Comparison of ENCODE assay signal across 17 cellular contexts in genomic region chr14:98154254-98154653, GRCh38.
DNase-seq lines count a peak whose midpoint lies in the region; ATAC-seq lines count a peak whose summit lies in the region.
"Had no signal": no experiment of that assay in that cellular context is flagged by ENCODE, and none has a peak within 500 bp of the region (broad histone marks: within the 10 kb centered on the region; RNA-seq: fewer than 3 reads in every experiment).

No MANE protein-coding gene starts in this region.

- H3K4me3 Mint-ChIP-seq in activated CD4-positive, alpha-beta T cell treated with anti-CD3 and anti-CD28 coated beads for 36 hours, result no peak overlapping the region
- H3K4me3 Mint-ChIP-seq in activated CD4-positive, alpha-beta T cell treated with anti-CD3 and anti-CD28 coated beads, Interleukin-2, amount 10 ng/mL, durations not matched to agents 7 days and 5 days, result no peak overlapping the region
- no peak overlapping the region for H3K4me3 Mint-ChIP-seq in activated naive CD8-positive, alpha-beta T cell
- H3K4me3 Mint-ChIP-seq in activated naive CD8-positive, alpha-beta T cell treated with anti-CD3 and anti-CD28 coated beads, Interleukin-2, amount 50 U/mL, for 24 hours, result no peak overlapping the region
- no peak overlapping the region for H3K4me3 Mint-ChIP-seq in activated T-helper 17 cell treated with anti-CD3 and anti-CD28 coated beads, Interleukin-2, amount 50 U/mL, for 72 hours
- H3K4me3 Mint-ChIP-seq in naive thymus-derived CD4-positive, alpha-beta T cell, result peak overlapping the region in 1 of 10 donors; percentile 42
- H3K4me3 Mint-ChIP-seq: CD4-positive, alpha-beta memory T cell; H9 had no signal

- POLR2A ChIA-PET in activated CD4-positive, alpha-beta T cell treated with anti-CD3 and anti-CD28 coated beads for 36 hours (lab: Charles Lee), result no interaction called here
- POLR2A ChIA-PET in activated CD4-positive, alpha-beta T cell treated with anti-CD3 and anti-CD28 coated beads, Interleukin-2, amount 10 ng/mL, durations not matched to agents 7 days and 5 days (lab: Charles Lee), result no interaction called here
- POLR2A ChIA-PET in naive thymus-derived CD4-positive, alpha-beta T cell (lab: Charles Lee), result interaction anchor here (6.6 kb wide), 1 partner anchor 13 kb away, joined by 48 read pairs; no protein-coding TSS in a partner anchor

- DNase-seq in activated CD4-positive, alpha-beta T cell treated with anti-CD3 and anti-CD28 coated beads for 36 hours, result no peak
- no peak for DNase-seq in activated CD4-positive, alpha-beta T cell treated with anti-CD3 and anti-CD28 coated beads, Interleukin-2, amount 10 ng/mL, durations not matched to agents 7 days and 5 days
- DNase-seq in activated naive CD8-positive, alpha-beta T cell treated with anti-CD3 and anti-CD28 coated beads, Interleukin-2, amount 50 U/mL, for 24 hours, result no peak
- no peak for DNase-seq in naive thymus-derived CD4-positive, alpha-beta T cell
- DNase-seq in HuH-7 (ENCODE audit: low spot score), result no peak
- no peak for DNase-seq in activated CD4-positive, CD25-positive, alpha-beta regulatory T cell (lab: John Stamatoyannopoulos, UW)
- DNase-seq: AML-193; Calu3; CD4-positive, alpha-beta memory T cell; DMS79 treated with DMSO at 0.1 percent for 48 hours; GF-D8; H9 had no signal

- H3K4me1 ChIP-seq in naive thymus-derived CD4-positive, alpha-beta T cell (ENCODE audit: control insufficient read depth in 2 of 2, insufficient read depth in 2 of 2, low read length in 2 of 2), result peaks cover 0 to 51% of the 10 kb centered on the region in 2 donors
- H3K4me1 ChIP-seq: A549 had no signal

- no peaks in the 10 kb centered on the region for H3K9me3 ChIP-seq in naive thymus-derived CD4-positive, alpha-beta T cell (ENCODE audit: control insufficient read depth in 2 of 3, low read length in 3 of 3)
- H3K9me3 ChIP-seq: A549 had no signal

- H3K27me3 ChIP-seq in naive thymus-derived CD4-positive, alpha-beta T cell (ENCODE audit: control insufficient read depth in 2 of 2, insufficient read depth in 2 of 2, low read length in 2 of 2), result no peaks in the 10 kb centered on the region

- H3K36me3 Mint-ChIP-seq in activated CD4-positive, alpha-beta T cell treated with anti-CD3 and anti-CD28 coated beads for 36 hours (ENCODE audit: low read depth), result peaks cover 6% of the 10 kb centered on the region
- peaks cover 9% of the 10 kb centered on the region for H3K36me3 Mint-ChIP-seq in activated CD4-positive, alpha-beta T cell treated with anti-CD3 and anti-CD28 coated beads, Interleukin-2, amount 10 ng/mL, durations not matched to agents 7 days and 5 days (ENCODE audit: low read depth)
- H3K36me3 Mint-ChIP-seq in activated naive CD8-positive, alpha-beta T cell, result peaks cover 5% of the 10 kb centered on the region
- peaks cover 1% of the 10 kb centered on the region for H3K36me3 Mint-ChIP-seq in activated naive CD8-positive, alpha-beta T cell treated with anti-CD3 and anti-CD28 coated beads, Interleukin-2, amount 50 U/mL, for 24 hours (ENCODE audit: low read depth)
- H3K36me3 Mint-ChIP-seq in activated T-helper 17 cell treated with anti-CD3 and anti-CD28 coated beads, Interleukin-2, amount 50 U/mL, for 72 hours (ENCODE audit: low read depth), result no peaks in the 10 kb centered on the region
- peaks cover 3 to 43% (median 20%) of the 10 kb centered on the region in 5 donors for H3K36me3 Mint-ChIP-seq in naive thymus-derived CD4-positive, alpha-beta T cell

- intact Hi-C loops in activated CD4-positive, alpha-beta T cell treated with anti-CD3 and anti-CD28 coated beads for 36 hours (cut with DNase I, micrococcal nuclease), result no loop called here
- intact Hi-C loops in naive thymus-derived CD4-positive, alpha-beta T cell (cut with micrococcal nuclease), result no loop called here

- H3K27ac ChIP-seq in naive thymus-derived CD4-positive, alpha-beta T cell (ENCODE audit: low read depth, low read length), result no peak overlapping the region
- H3K27ac ChIP-seq: 22Rv1, A549, C4-2B had no signal

- peaks cover 66% of the 10 kb centered on the region for H3K4me1 Mint-ChIP-seq in activated CD4-positive, alpha-beta T cell treated with anti-CD3 and anti-CD28 coated beads for 36 hours
- H3K4me1 Mint-ChIP-seq in activated CD4-positive, alpha-beta T cell treated with anti-CD3 and anti-CD28 coated beads, Interleukin-2, amount 10 ng/mL, durations not matched to agents 7 days and 5 days, result peaks cover 44% of the 10 kb centered on the region
- H3K4me1 Mint-ChIP-seq in activated naive CD8-positive, alpha-beta T cell (ENCODE audit: low read depth), result peaks cover 74% of the 10 kb centered on the region
- H3K4me1 Mint-ChIP-seq in activated naive CD8-positive, alpha-beta T cell treated with anti-CD3 and anti-CD28 coated beads, Interleukin-2, amount 50 U/mL, for 24 hours, result peaks cover 53% of the 10 kb centered on the region
- peaks cover 10% of the 10 kb centered on the region for H3K4me1 Mint-ChIP-seq in activated T-helper 17 cell treated with anti-CD3 and anti-CD28 coated beads, Interleukin-2, amount 50 U/mL, for 72 hours
- H3K4me1 Mint-ChIP-seq in naive thymus-derived CD4-positive, alpha-beta T cell, result peaks cover 23 to 86% (median 79%) of the 10 kb centered on the region in 7 donors

- no peaks in the 10 kb centered on the region for H3K27me3 Mint-ChIP-seq in activated CD4-positive, alpha-beta T cell treated with anti-CD3 and anti-CD28 coated beads for 36 hours
- no peaks in the 10 kb centered on the region for H3K27me3 Mint-ChIP-seq in activated CD4-positive, alpha-beta T cell treated with anti-CD3 and anti-CD28 coated beads, Interleukin-2, amount 10 ng/mL, durations not matched to agents 7 days and 5 days
- H3K27me3 Mint-ChIP-seq in activated naive CD8-positive, alpha-beta T cell, result no peaks in the 10 kb centered on the region
- no peaks in the 10 kb centered on the region for H3K27me3 Mint-ChIP-seq in activated naive CD8-positive, alpha-beta T cell treated with anti-CD3 and anti-CD28 coated beads, Interleukin-2, amount 50 U/mL, for 24 hours
- no peaks in the 10 kb centered on the region for H3K27me3 Mint-ChIP-seq in activated T-helper 17 cell treated with anti-CD3 and anti-CD28 coated beads, Interleukin-2, amount 50 U/mL, for 72 hours
- H3K27me3 Mint-ChIP-seq in naive thymus-derived CD4-positive, alpha-beta T cell, result no peaks in the 10 kb centered on the region
- H3K27me3 Mint-ChIP-seq: CD4-positive, alpha-beta memory T cell had no signal

- peaks cover 4% of the 10 kb centered on the region for H3K9me3 Mint-ChIP-seq in activated CD4-positive, alpha-beta T cell treated with anti-CD3 and anti-CD28 coated beads for 36 hours (ENCODE audit: low read depth)
- H3K9me3 Mint-ChIP-seq in activated CD4-positive, alpha-beta T cell treated with anti-CD3 and anti-CD28 coated beads, Interleukin-2, amount 10 ng/mL, durations not matched to agents 7 days and 5 days, result peaks cover 14% of the 10 kb centered on the region
- no peaks in the 10 kb centered on the region for H3K9me3 Mint-ChIP-seq in activated naive CD8-positive, alpha-beta T cell (ENCODE audit: low read depth)
- H3K9me3 Mint-ChIP-seq in activated naive CD8-positive, alpha-beta T cell treated with anti-CD3 and anti-CD28 coated beads, Interleukin-2, amount 50 U/mL, for 24 hours, result peaks cover 5% of the 10 kb centered on the region
- no peaks in the 10 kb centered on the region for H3K9me3 Mint-ChIP-seq in activated T-helper 17 cell treated with anti-CD3 and anti-CD28 coated beads, Interleukin-2, amount 50 U/mL, for 72 hours
- peaks cover 0 to 11% (median 4%) of the 10 kb centered on the region in 11 donors for H3K9me3 Mint-ChIP-seq in naive thymus-derived CD4-positive, alpha-beta T cell
- H3K9me3 Mint-ChIP-seq: H9 had no signal

- peak; percentile 55 for ATAC-seq in activated CD4-positive, alpha-beta T cell treated with anti-CD3 and anti-CD28 coated beads for 36 hours
- no peak for ATAC-seq in activated naive CD8-positive, alpha-beta T cell treated with anti-CD3 and anti-CD28 coated beads, Interleukin-2, amount 50 U/mL, for 24 hours
- ATAC-seq in activated T-helper 17 cell treated with anti-CD3 and anti-CD28 coated beads, Interleukin-2, amount 50 U/mL, for 72 hours (replicated peaks), result peak; percentile 21
- ATAC-seq in naive thymus-derived CD4-positive, alpha-beta T cell, result no peak
- ATAC-seq: A549 had no signal

- no peaks in the 10 kb centered on the region for H3K36me3 ChIP-seq in naive thymus-derived CD4-positive, alpha-beta T cell (ENCODE audit: control insufficient read depth in 2 of 3, insufficient read depth in 3 of 3, low read length in 3 of 3)

- no peak overlapping the region for H3K27ac Mint-ChIP-seq in activated CD4-positive, alpha-beta T cell treated with anti-CD3 and anti-CD28 coated beads for 36 hours
- no peak overlapping the region for H3K27ac Mint-ChIP-seq in activated CD4-positive, alpha-beta T cell treated with anti-CD3 and anti-CD28 coated beads, Interleukin-2, amount 10 ng/mL, durations not matched to agents 7 days and 5 days
- peak overlapping the region; percentile 28 for H3K27ac Mint-ChIP-seq in activated naive CD8-positive, alpha-beta T cell
- H3K27ac Mint-ChIP-seq in activated naive CD8-positive, alpha-beta T cell treated with anti-CD3 and anti-CD28 coated beads, Interleukin-2, amount 50 U/mL, for 24 hours, result no peak overlapping the region
- H3K27ac Mint-ChIP-seq in activated T-helper 17 cell treated with anti-CD3 and anti-CD28 coated beads, Interleukin-2, amount 50 U/mL, for 72 hours, result no peak overlapping the region
- H3K27ac Mint-ChIP-seq in naive thymus-derived CD4-positive, alpha-beta T cell, result peak overlapping the region in 6 of 9 donors; percentile 5 to 81 (median 35)
- H3K27ac Mint-ChIP-seq: H9 had no signal

- H3K4me3 ChIP-seq in naive thymus-derived CD4-positive, alpha-beta T cell (ENCODE audit: low read length), result no peak overlapping the region
- H3K4me3 ChIP-seq: A549 had no signal

- CTCF ChIA-PET in activated CD4-positive, alpha-beta T cell treated with anti-CD3 and anti-CD28 coated beads for 36 hours (lab: Charles Lee), result interaction anchor here (0.6 to 1.3 kb wide), 3 partner anchors 12 to 854 kb away, joined by 3 read pairs; no protein-coding TSS in a partner anchor
- CTCF ChIA-PET in activated CD4-positive, alpha-beta T cell treated with anti-CD3 and anti-CD28 coated beads, Interleukin-2, amount 10 ng/mL, durations not matched to agents 7 days and 5 days (lab: Charles Lee), result no interaction called here
- CTCF ChIA-PET in naive thymus-derived CD4-positive, alpha-beta T cell (lab: Charles Lee), result no interaction called here

Comparison
In these comparisons a context has a peak if more than half of its experiments do, and no peak if none do; other contexts are left out.
1. H3K27ac Mint-ChIP-seq: peak in activated naive CD8-positive, alpha-beta T cell (single experiment) and naive thymus-derived CD4-positive, alpha-beta T cell (6 of 9); none in activated CD4-positive, alpha-beta T cell treated with anti-CD3 and anti-CD28 coated beads for 36 hours (single experiment), activated CD4-positive, alpha-beta T cell treated with anti-CD3 and anti-CD28 coated beads, Interleukin-2, amount 10 ng/mL, durations not matched to agents 7 days and 5 days (single experiment), activated naive CD8-positive, alpha-beta T cell treated with anti-CD3 and anti-CD28 coated beads, Interleukin-2, amount 50 U/mL, for 24 hours (single experiment) and activated T-helper 17 cell treated with anti-CD3 and anti-CD28 coated beads, Interleukin-2, amount 50 U/mL, for 72 hours (single experiment).
2. ATAC-seq: peak in activated CD4-positive, alpha-beta T cell treated with anti-CD3 and anti-CD28 coated beads for 36 hours (single experiment) and activated T-helper 17 cell treated with anti-CD3 and anti-CD28 coated beads, Interleukin-2, amount 50 U/mL, for 72 hours (single experiment); none in activated naive CD8-positive, alpha-beta T cell treated with anti-CD3 and anti-CD28 coated beads, Interleukin-2, amount 50 U/mL, for 24 hours (single experiment) and naive thymus-derived CD4-positive, alpha-beta T cell (single experiment).